Comparison of ENCODE assay signal across 24 cellular contexts in the genomic region with DNA sequence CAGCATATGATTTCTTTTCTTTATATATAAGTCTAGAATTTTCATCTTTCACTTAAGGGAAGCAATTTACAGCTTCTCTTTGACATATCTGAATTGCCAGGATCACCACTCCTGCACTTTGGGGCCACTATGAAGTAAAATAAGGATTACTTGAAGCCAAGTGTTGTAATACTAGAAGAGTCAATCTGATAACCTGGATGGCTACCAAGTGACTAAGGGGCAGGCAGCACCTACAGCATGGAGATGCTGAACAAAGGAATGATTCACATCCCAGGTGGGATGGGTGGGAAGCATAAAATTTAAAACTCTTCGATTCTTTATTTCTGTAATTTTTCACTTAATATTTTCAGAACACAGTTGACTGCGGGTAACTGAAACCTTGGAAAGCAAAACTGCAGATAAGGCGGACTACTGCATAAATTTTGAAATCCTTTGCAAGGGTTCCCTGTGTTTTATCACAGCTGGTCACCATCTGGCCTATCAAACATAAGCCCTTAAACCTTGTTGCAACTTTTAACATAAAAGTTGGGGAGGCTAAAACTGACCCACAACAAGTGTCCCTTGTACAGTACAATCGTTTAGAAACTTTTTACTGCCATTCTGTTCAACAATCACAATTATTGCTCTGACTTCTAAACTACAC. TPM values are rescaled to one million over a fixed set of nuclear protein-coding genes. Genes with fewer than 3 reads are reported as not detected.
DNase-seq lines count a peak whose midpoint lies in the region; FAIRE-seq and TF ChIP-seq lines count a peak whose summit lies in the region.
"Had no signal": no experiment of that assay in that cellular context is flagged by ENCODE, and none has a peak within 500 bp of the region (broad histone marks: within the 10 kb centered on the region; RNA-seq: fewer than 3 reads in every experiment).

No MANE protein-coding gene starts in this region.

- H3F3A ChIP-seq in GM23248 (ENCODE audit: insufficient read depth) = peaks cover 90% of the 10 kb centered on the region
- peaks cover 10% of the 10 kb centered on the region; the same call in 1 of the 2 replicates for H3F3A ChIP-seq in PC-9 (ENCODE audit: insufficient read depth, low read depth)

- H4K20me1 ChIP-seq in GM23248 (ENCODE audit: insufficient read depth) (peaks cover 75% of the 10 kb centered on the region), astrocyte (ENCODE audit: insufficient read depth, low read length) (peaks cover 52% of the 10 kb centered on the region), PC-9 (ENCODE audit: insufficient read depth) (peaks cover 3% of the 10 kb centered on the region; the same call in 1 of the 2 replicates)

- H3K27ac ChIP-seq in GM23248 (no peak overlapping the region), astrocyte (ENCODE audit: low read depth, low read length) (no peak overlapping the region), PC-9 (no peak overlapping the region)
- H3K27ac ChIP-seq: colonic mucosa, esophagus squamous epithelium, heart left ventricle, Peyer's patch, upper lobe of right lung had no signal

- CTCF ChIA-PET in PC-9 (lab: Charles Lee) = no interaction called here

- H3K9me3 ChIP-seq in GM23248 (ENCODE audit: low read depth) (no peaks in the 10 kb centered on the region), astrocyte (ENCODE audit: insufficient read depth, low read depth, low read length) (no peaks in the 10 kb centered on the region), PC-9 (ENCODE audit: insufficient read depth, low read depth) (no peaks in the 10 kb centered on the region)
- H3K9me3 ChIP-seq: Caco-2, colonic mucosa, esophagus squamous epithelium, Peyer's patch, upper lobe of right lung had no signal

- intact Hi-C loops in PC-9 (cut with micrococcal nuclease; ENCODE audit: unreplicated experiment) = no loop called here

- no peaks in the 10 kb centered on the region for H3K9me3 Mint-ChIP-seq in astrocyte (ENCODE audit: unreplicated experiment)
- H3K9me3 Mint-ChIP-seq: activated T-helper 2 cell treated with anti-CD3 and anti-CD28 coated beads, Interferon-gamma antibody, Interleukin-2, Interleukin-4, amounts not matched to agents 10 μg/mL and 5 μg/mL and 100 μg/mL, durations not matched to agents 14 hours and 24 hours and 36 hours; IgD-negative memory B cell had no signal

- no peaks in the 10 kb centered on the region for H3K27me3 Mint-ChIP-seq in astrocyte (ENCODE audit: low read depth, unreplicated experiment)
- H3K27me3 Mint-ChIP-seq: activated naive CD8-positive, alpha-beta T cell; B cell; IgD-negative memory B cell; progenitor cell of endocrine pancreas had no signal

- 40 to 45% methylated on average over 4 of the region's 4 CpGs for WGBS in GM23248 (ENCODE audit: low coverage in 1 of 2, low lambda C conversion rate in 2 of 2, missing lambda C conversion rate in 2 of 2), 2 experiments

- H3K4me1 Mint-ChIP-seq in astrocyte (ENCODE audit: low read depth, unreplicated experiment) = peaks cover 22% of the 10 kb centered on the region

- H3K36me3 Mint-ChIP-seq in astrocyte (ENCODE audit: low read depth, unreplicated experiment) = no peaks in the 10 kb centered on the region

- in situ Hi-C loops in GM23248 (cut with MboI) = no loop called here

- DNase-seq in NCI-H2171 treated with DMSO at 0.1 percent for 48 hours (lab: John Stamatoyannopoulos, UW) (peak; percentile 21), NCI-H2171 (lab: John Stamatoyannopoulos, UW) (no peak), GM23248 (peak; percentile 47), astrocyte (ENCODE audit: low read depth) (peak; percentile 50), fibroblast of villous mesenchyme (ENCODE audit: low read depth) (peak; percentile 93), PC-9 (no peak), NCI-H2196 (lab: John Stamatoyannopoulos, UW; ENCODE audit: unreplicated experiment) (no peak)
- DNase-seq in NK-92 treated with Interleukin-12 subunit alpha and Interleukin-12 subunit beta, amount 100 ng/mL, for 24 hours (lab: John Stamatoyannopoulos, UW) = no peak
- DNase-seq: 8988T; activated CD4-positive, alpha-beta T cell treated with anti-CD3 and anti-CD28 coated beads, Interleukin-2, amount 50 U/mL, for 48 hours; activated CD8-positive, alpha-beta memory T cell treated with anti-CD3 and anti-CD28 coated beads, Interleukin-2, amount 50 U/mL, for 48 hours; Caco-2; colonic mucosa; esophagus squamous epithelium; heart left ventricle; NCI-H1436 treated with DMSO at 0.1 percent for 48 hours; Peyer's patch; substantia nigra; upper lobe of right lung had no signal

- H3K79me2 ChIP-seq in GM23248 (ENCODE audit: insufficient read depth) (peaks cover 100% of the 10 kb centered on the region), astrocyte (ENCODE audit: insufficient read depth, low read length) (peaks cover 98% of the 10 kb centered on the region), PC-9 (ENCODE audit: low read depth) (peaks cover 61% of the 10 kb centered on the region)

- no peak overlapping the region for H3K9ac ChIP-seq in GM23248
- no peak overlapping the region for H3K9ac ChIP-seq in astrocyte (ENCODE audit: low read length)

- H3K27me3 ChIP-seq in GM23248 (replicated peaks; ENCODE audit: insufficient read depth) (no peaks in the 10 kb centered on the region), astrocyte (ENCODE audit: insufficient read depth, low read length) (no peaks in the 10 kb centered on the region), PC-9 (ENCODE audit: insufficient read depth, low read depth) (no peaks in the 10 kb centered on the region)
- H3K27me3 ChIP-seq: colonic mucosa, esophagus squamous epithelium, heart left ventricle, Peyer's patch, upper lobe of right lung had no signal

- H3K4me3 Mint-ChIP-seq in astrocyte (ENCODE audit: unreplicated experiment) = no peak overlapping the region
- H3K4me3 Mint-ChIP-seq: activated naive CD8-positive, alpha-beta T cell; B cell; IgD-negative memory B cell had no signal

- TF ChIP-seq CTCF in astrocyte (IDR thresholded peaks at IDR 0.05; ENCODE audit: insufficient read depth, low read depth, low read length) = no peak
- TF ChIP-seq CTCF in fibroblast of villous mesenchyme (IDR thresholded peaks at IDR 0.05; ENCODE audit: insufficient read depth, low read depth, low read length) = no peak
- no peak for TF ChIP-seq CTCF in PC-9 (conservative IDR thresholded peaks at IDR 0.05)

- H2AFZ ChIP-seq in GM23248 (no peak overlapping the region), astrocyte (ENCODE audit: low read depth, low read length) (no peak overlapping the region), PC-9 (no peak overlapping the region)

- H3K4me1 ChIP-seq in GM23248 (ENCODE audit: insufficient read depth) = peaks cover 50% of the 10 kb centered on the region
- H3K4me1 ChIP-seq in astrocyte (ENCODE audit: insufficient read depth, low read length) = peaks cover 11% of the 10 kb centered on the region
- H3K4me1 ChIP-seq in PC-9 (replicated peaks; ENCODE audit: insufficient read depth) = peaks cover 13% of the 10 kb centered on the region
- H3K4me1 ChIP-seq: colonic mucosa had no signal

- H3K36me3 ChIP-seq in GM23248 (ENCODE audit: low read depth) (peaks cover 10% of the 10 kb centered on the region), astrocyte (ENCODE audit: insufficient read depth, low read length) (no peaks in the 10 kb centered on the region), PC-9 (ENCODE audit: low read depth) (no peaks in the 10 kb centered on the region)
- H3K36me3 ChIP-seq: colonic mucosa, Peyer's patch, upper lobe of right lung had no signal

- POLR2A ChIA-PET in PC-9 (lab: Charles Lee; ENCODE audit: unreplicated experiment) = interaction anchor here (0.6 kb wide), 1 partner anchor 57 kb away, joined by 3 read pairs; no protein-coding TSS in a partner anchor

- H3K4me2 ChIP-seq in GM23248 (ENCODE audit: unreplicated experiment) = no peak overlapping the region
- no peak overlapping the region for H3K4me2 ChIP-seq in astrocyte (ENCODE audit: low read length)
- no peak overlapping the region for H3K4me2 ChIP-seq in PC-9

- H3K27ac Mint-ChIP-seq in astrocyte (ENCODE audit: unreplicated experiment) = no peak overlapping the region
- H3K27ac Mint-ChIP-seq: activated naive CD8-positive, alpha-beta T cell; activated T-helper 2 cell treated with anti-CD3 and anti-CD28 coated beads, Interferon-gamma antibody, Interleukin-2, Interleukin-4, amounts not matched to agents 10 μg/mL and 5 μg/mL and 100 μg/mL, durations not matched to agents 14 hours and 24 hours and 36 hours; B cell; IgD-negative memory B cell; progenitor cell of endocrine pancreas had no signal

- no peak for FAIRE-seq in astrocyte (lab: Jason Lieb, UNC)

- H3K9me2 ChIP-seq in GM23248 (ENCODE audit: insufficient read depth) (no peaks in the 10 kb centered on the region), PC-9 (ENCODE audit: insufficient read depth) (no peaks in the 10 kb centered on the region)

- no peak overlapping the region for H3K4me3 ChIP-seq in GM23248
- no peak overlapping the region for H3K4me3 ChIP-seq in astrocyte (ENCODE audit: insufficient read depth, low read depth, low read length)
- peak overlapping the region; percentile 1 for H3K4me3 ChIP-seq in fibroblast of villous mesenchyme (ENCODE audit: low read depth, low read length)
- no peak overlapping the region for H3K4me3 ChIP-seq in PC-9
- H3K4me3 ChIP-seq: colonic mucosa, esophagus squamous epithelium, heart left ventricle, Peyer's patch, upper lobe of right lung had no signal

- BruUV-seq in PC-9 (replicated peaks; lab: Mats Ljungman, UMichigan) = no TSS peak

RNA-seq across cellular contexts. Expression of gene NR3C1, which starts 31.2 kb away (rescaled TPM):
- 121 and 125 TPM in 2 replicates for total RNA-seq in GM23248 (2014; rRNA removed; shearing (Covaris generic))
- polyA plus RNA-seq in GM23248 (2016; fragmentation: Nextera tagmentation; extraction: Ambion mirVana) = 100 and 103 TPM in 2 replicates
- total RNA-seq in astrocyte (35.4 and 36.1 TPM in 2 replicates), fibroblast of villous mesenchyme (44.8 and 55.7 TPM in 2 replicates), PC-9 (2021) (48.8 and 52.8 TPM in 2 replicates)

Comparison
In these comparisons a context has a peak if more than half of its experiments do, and no peak if none do; other contexts are left out.
1. DNase-seq: peak in NCI-H2171 treated with DMSO at 0.1 percent for 48 hours (single experiment), GM23248 (single experiment), astrocyte (single experiment) and fibroblast of villous mesenchyme (single experiment); none in NCI-H2171 (single experiment), NK-92 treated with Interleukin-12 subunit alpha and Interleukin-12 subunit beta, amount 100 ng/mL, for 24 hours (single experiment), PC-9 (0 of 2) and NCI-H2196 (single experiment).